16 cellular contexts compared by ENCODE assay signal in the genomic region with DNA sequence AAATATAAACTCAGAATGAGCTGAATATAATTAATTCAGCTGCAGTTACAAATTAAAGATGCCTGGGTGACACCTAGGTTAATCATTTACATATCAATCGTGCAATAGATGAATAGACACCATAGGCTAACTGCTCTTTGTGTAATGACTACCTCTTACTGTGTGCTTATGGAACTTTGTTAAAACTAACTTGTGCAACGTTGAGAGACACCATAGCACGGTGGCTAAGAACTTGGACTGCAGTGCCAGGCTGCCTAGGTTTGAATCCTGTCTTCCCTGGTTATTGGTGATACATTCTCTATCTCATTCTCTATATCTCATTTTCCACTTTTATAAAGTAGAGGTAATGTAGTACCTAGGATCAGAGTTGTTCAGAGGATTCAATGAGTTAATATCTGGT. TPM values are rescaled to one million over a fixed set of nuclear protein-coding genes. Genes with fewer than 3 reads are reported as not detected.
"Had no signal": no experiment of that assay in that cellular context is flagged by ENCODE, and none has a peak within 500 bp of the region (broad histone marks: within the 10 kb centered on the region; RNA-seq: fewer than 3 reads in every experiment).

No MANE protein-coding gene starts in this region.

- H3K36me3 ChIP-seq: brain microvascular endothelial cell, colonic mucosa, pancreas, spleen had no signal

- H3K4me3 ChIP-seq: colonic mucosa, pancreas, spleen had no signal

- FAIRE-seq: pancreas had no signal

- H3K27ac ChIP-seq: brain microvascular endothelial cell, colonic mucosa, pancreas, spleen had no signal

- H3K27me3 ChIP-seq: brain microvascular endothelial cell, colonic mucosa, pancreas, spleen had no signal

- DNase-seq: activated CD4-positive, alpha-beta T cell treated with anti-CD3 and anti-CD28 coated beads, Interleukin-2, amount 50 U/mL, for 1 hour; activated CD4-positive, CD25-positive, alpha-beta regulatory T cell treated with anti-CD3 and anti-CD28 coated beads, Interleukin-2, amount 50 U/mL, for 72 hours; activated CD8-positive, alpha-beta memory T cell treated with anti-CD3 and anti-CD28 coated beads, Interleukin-2, amount 50 U/mL, for 4 hours; activated naive CD4-positive, alpha-beta T cell treated with anti-CD3 and anti-CD28 coated beads for 36 hours; activated T-cell treated with anti-CD3 and anti-CD28 coated beads, Interleukin-2, amount 50 U/mL, for 4 hours; brain microvascular endothelial cell; colonic mucosa; erythroblast; foreskin melanocyte; mesendoderm; naive thymus-derived CD8-positive, alpha-beta T cell; pancreas; spleen; stimulated activated CD8-positive, alpha-beta memory T cell treated with anti-CD3 and anti-CD28 coated beads, Interleukin-4, amount 100 ng/mL, for 48 hours; stimulated activated naive CD4-positive, alpha-beta T cell had no signal

- H3K9me3 ChIP-seq: colonic mucosa, pancreas, spleen had no signal

- ATAC-seq: activated T-cell treated with anti-CD3 and anti-CD28 coated beads, Interleukin-2, amount 50 U/mL, for 4 hours; naive thymus-derived CD8-positive, alpha-beta T cell; sciatic nerve had no signal

RNA-seq across cellular contexts. Expression of gene SMAD1, which starts 46.9 kb away (rescaled TPM):
- total RNA-seq: naive thymus-derived CD8-positive, alpha-beta T cell had no signal
